1 cellular context compared by ENCODE assay signal in the genomic region with DNA sequence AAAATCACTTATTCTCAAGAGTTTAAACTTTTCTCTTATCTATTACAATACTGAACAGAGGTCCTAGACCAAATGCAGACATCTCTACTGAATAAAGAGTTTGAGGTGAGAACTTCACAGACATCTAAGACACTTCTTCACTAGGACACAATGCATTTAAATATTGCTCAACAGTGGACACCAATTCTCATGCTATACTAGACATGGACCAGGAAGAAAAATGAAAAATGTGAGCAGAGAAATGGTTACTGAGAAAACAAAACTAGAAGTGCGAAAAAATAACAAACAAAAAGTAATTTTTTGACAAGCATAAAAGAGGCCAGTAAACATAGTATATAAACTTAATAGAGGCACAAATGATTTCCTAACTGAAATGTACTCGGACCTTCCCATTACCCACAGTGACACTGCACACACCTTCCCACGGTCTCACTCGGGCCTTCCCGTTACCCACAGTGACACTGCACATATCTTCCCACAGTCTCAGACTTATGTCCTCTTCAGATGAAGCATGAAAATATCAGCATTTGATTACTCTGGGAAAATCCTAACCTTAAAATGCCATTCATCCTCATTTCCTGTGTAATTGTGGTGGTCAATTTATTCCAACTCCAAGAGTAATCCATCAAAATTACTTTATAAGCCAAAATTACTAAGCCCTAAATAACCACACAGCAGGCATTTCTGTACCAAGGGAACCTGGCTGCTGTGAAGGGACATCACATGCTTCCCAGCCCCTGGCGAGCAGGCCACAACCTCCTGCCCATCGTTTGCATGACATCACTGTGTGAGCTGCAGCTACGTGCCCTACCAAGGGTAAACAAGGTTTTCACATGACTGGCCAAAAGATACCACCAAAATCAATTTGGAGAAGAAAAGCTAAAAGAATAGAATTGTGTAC.
TF ChIP-seq lines count a peak whose summit lies in the region.

No MANE protein-coding gene starts in this region.

TF ChIP-seq in A549, 52 proteins besides CTCF, POLR2A, EP300 and RAD21 (continued from another document):
- TF ChIP-seq ZC3H11A (IDR thresholded peaks at IDR 0.05) = no peak
- TF ChIP-seq PHF8 (IDR thresholded peaks at IDR 0.05; ENCODE audit: borderline replicate concordance, low read depth) = no peak
- TF ChIP-seq SREBF2 (IDR thresholded peaks at IDR 0.05) = no peak
- TF ChIP-seq, protein P1, sequence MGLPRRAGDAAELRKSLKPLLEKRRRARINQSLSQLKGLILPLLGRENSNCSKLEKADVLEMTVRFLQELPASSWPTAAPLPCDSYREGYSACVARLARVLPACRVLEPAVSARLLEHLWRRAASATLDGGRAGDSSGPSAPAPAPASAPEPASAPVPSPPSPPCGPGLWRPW (IDR thresholded peaks at IDR 0.05) = no peak
- TF ChIP-seq JUN (IDR thresholded peaks at IDR 0.05) = no peak
- no peak for TF ChIP-seq JUNB (IDR thresholded peaks at IDR 0.05)
- TF ChIP-seq CHD4 (IDR thresholded peaks at IDR 0.05; ENCODE audit: borderline replicate concordance) = no peak
- no peak for TF ChIP-seq RNF2 (IDR thresholded peaks at IDR 0.05; ENCODE audit: borderline replicate concordance, low read depth)
- no peak for TF ChIP-seq TP53 (CRISPR knock-in tag; IDR thresholded peaks at IDR 0.05)
- TF ChIP-seq CEBPB (IDR thresholded peaks at IDR 0.05) = no peak
